17 cellular contexts compared by ENCODE assay signal in the genomic region with DNA sequence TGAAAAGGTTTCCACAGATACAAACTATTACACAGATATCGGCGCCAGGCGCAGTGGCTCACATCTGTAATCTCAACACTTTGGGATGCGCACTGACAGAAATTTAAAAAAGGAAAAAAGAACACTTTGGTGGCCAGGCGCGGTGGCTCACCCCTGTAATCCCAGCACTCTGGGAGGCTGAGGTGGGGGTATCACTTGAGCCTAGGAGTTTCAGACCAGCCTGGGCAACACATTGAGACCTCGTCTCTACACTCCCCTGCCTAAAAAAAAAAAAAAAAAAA. TPM values are rescaled to one million over a fixed set of nuclear protein-coding genes. Genes with fewer than 3 reads are reported as not detected.
DNase-seq lines count a peak whose midpoint lies in the region; ATAC-seq, FAIRE-seq and TF ChIP-seq lines count a peak whose summit lies in the region.
"Had no signal": no experiment of that assay in that cellular context is flagged by ENCODE, and none has a peak within 500 bp of the region (broad histone marks: within the 10 kb centered on the region; RNA-seq: fewer than 3 reads in every experiment).

No MANE protein-coding gene starts in this region.

- in situ Hi-C loops in K562 (cut with MboI): no loop called here

- H2BK5ac ChIP-seq in H9 (ENCODE audit: insufficient read length, low read length): no peak overlapping the region

- no peak for TF ChIP-seq POLR2A in K562 (conservative IDR thresholded peaks at IDR 0.05)

- H3K79me1 ChIP-seq in H9 (ENCODE audit: insufficient read depth, low read depth, low read length, poor library complexity, severe bottlenecking): no peaks in the 10 kb centered on the region

- H3K18ac ChIP-seq in H9 (ENCODE audit: insufficient read length, low read depth, low read length): no peak overlapping the region

- POLR2A ChIA-PET in K562 (lab: Yijun Ruan, JAX): interaction anchor here (0.6 to 1.1 kb wide), 2 partner anchors 17 to 40 kb away, joined by 3 read pairs; no protein-coding TSS in a partner anchor

- H3K4me3 ChIP-seq in left ventricle myocardium inferior (no peak overlapping the region), K562 (no peak overlapping the region)
- H3K4me3 ChIP-seq: HAP-1 had no signal

- no peaks in the 10 kb centered on the region for H3K23me2 ChIP-seq in H9 (ENCODE audit: insufficient read length, low read depth, low read length, poor library complexity, severe bottlenecking)

- H3K9me3 ChIP-seq in left ventricle myocardium inferior (replicated peaks) (no peaks in the 10 kb centered on the region), K562 (replicated peaks; ENCODE audit: control insufficient read depth, insufficient read depth, low read depth, low read length) (no peaks in the 10 kb centered on the region), H9 (ENCODE audit: control insufficient read depth, low read depth, low read length) (no peaks in the 10 kb centered on the region)
- H3K9me3 ChIP-seq: BE2C, HAP-1 had no signal

- H2BK12ac ChIP-seq in H9 (ENCODE audit: insufficient read length, low read depth, low read length): no peak overlapping the region

- TF ChIP-seq RAD21 in K562 (CRISPR knock-in tag; conservative IDR thresholded peaks at IDR 0.05 in 1 of 2, IDR thresholded peaks at IDR 0.05 in 1 of 2): no peak

- no peak for TF ChIP-seq EP300 in K562 (IDR thresholded peaks at IDR 0.05; ENCODE audit: low read length)

- DNase-seq in left ventricle myocardium inferior: no peak
- no peak for DNase-seq in cardiac septum (ENCODE audit: low spot score)
- no peak for DNase-seq in K562 (ENCODE audit: extremely low read depth in 1 of 4, low spot score in 3 of 4)
- no peak for DNase-seq in naive B cell
- DNase-seq in H9: no peak
- no peak for DNase-seq in NCI-H2171 treated with DMSO at 0.1 percent for 48 hours (lab: John Stamatoyannopoulos, UW)
- no peak for DNase-seq in OCI-M1 (lab: John Stamatoyannopoulos, UW)
- DNase-seq: BE2C; CD4-positive, alpha-beta memory T cell; DMS153; GF-D8; NCI-H1105 treated with DMSO at 0.1 percent for 48 hours; NCI-H187; NCI-H345; RPMI8226; SHP77 treated with DMSO at 0.1 percent for 48 hours had no signal

- peak overlapping the region; percentile 42 for H3K27ac ChIP-seq in left ventricle myocardium inferior (replicated peaks)
- peak overlapping the region; percentile 27; the same call in 1 of the 3 replicates for H3K27ac ChIP-seq in K562 (ENCODE audit: extremely low read depth, low read depth, low read length)
- no peak overlapping the region for H3K27ac ChIP-seq in H9 (ENCODE audit: insufficient read length, low read depth, low read length)

- peaks cover 61% of the 10 kb centered on the region for H3K4me1 ChIP-seq in left ventricle myocardium inferior
- peaks cover 2 to 15% of the 10 kb centered on the region in 2 experiments; a peak in 4 of 5 replicates for H3K4me1 ChIP-seq in K562 (replicated peaks in 1 of 2; ENCODE audit: control insufficient read depth in 2 of 2, insufficient read depth in 2 of 2, low read length in 2 of 2)
- H3K4me1 ChIP-seq in H9 (ENCODE audit: insufficient read depth, low read length): no peaks in the 10 kb centered on the region

- no peak overlapping the region for H2AK5ac ChIP-seq in H9 (ENCODE audit: insufficient read length, low read length)

- peaks cover 91% of the 10 kb centered on the region for H3K79me2 ChIP-seq in K562 (ENCODE audit: control insufficient read depth, insufficient read depth, low read length)
- H3K79me2 ChIP-seq in H9 (ENCODE audit: insufficient read depth, low read length): peaks cover 1% of the 10 kb centered on the region; the same call in 1 of the 2 replicates

- WGBS in K562 (ENCODE audit: insufficient coverage, low coverage, missing lambda C conversion rate): 42% methylated on average over 7 of the region's 7 CpGs
- no CpG with 5 or more reads among the region's 7 CpGs for WGBS in H9 (ENCODE audit: extremely low coverage, insufficient read length, low lambda C conversion rate)

- H3K27me3 Mint-ChIP-seq in naive B cell (no peaks in the 10 kb centered on the region), H9 (ENCODE audit: low read depth) (no peaks in the 10 kb centered on the region)
- H3K27me3 Mint-ChIP-seq: CD4-positive, alpha-beta memory T cell had no signal

- H2BK20ac ChIP-seq in H9 (ENCODE audit: low read depth, low read length, poor library complexity, severe bottlenecking): no peak overlapping the region

- intact Hi-C loops in left ventricle myocardium inferior (cut with micrococcal nuclease) (no loop called here), cardiac septum (cut with DNase I) (no loop called here), K562 (cut with micrococcal nuclease) (no loop called here)

- no peak overlapping the region for H3T11ph ChIP-seq in H9 (ENCODE audit: low read length)

- H4K5ac ChIP-seq in H9 (ENCODE audit: insufficient read length, low read depth, low read length): no peak overlapping the region

- H2BK15ac ChIP-seq in H9 (ENCODE audit: low read depth, low read length): no peak overlapping the region

- H3K56ac ChIP-seq in H9 (ENCODE audit: insufficient read length, low read depth, low read length): no peak overlapping the region

- H3K36me3 ChIP-seq in left ventricle myocardium inferior (no peaks in the 10 kb centered on the region), K562 (ENCODE audit: control insufficient read depth, insufficient read depth, low read length) (peaks cover 9% of the 10 kb centered on the region; the same call in 2 of the 3 replicates)
- H3K36me3 ChIP-seq: BE2C, HAP-1 had no signal

- no peaks in the 10 kb centered on the region for H3K9me1 ChIP-seq in K562 (ENCODE audit: control insufficient read depth, insufficient read depth, low read length)

- FAIRE-seq in K562 (lab: Jason Lieb, UNC): no peak

- H4K20me1 ChIP-seq in K562 (replicated peaks; ENCODE audit: control insufficient read depth, insufficient read depth, low read length) (peaks cover 5% of the 10 kb centered on the region; the same call in 1 of the 2 replicates), H9 (ENCODE audit: control insufficient read depth, insufficient read depth, insufficient read length) (no peaks in the 10 kb centered on the region)

- H3K9ac ChIP-seq in K562 (ENCODE audit: insufficient read depth in 1 of 2, low read depth in 2 of 2, low read length in 2 of 2) (no peak overlapping the region; a peak in 1 of 4 replicates), H9 (ENCODE audit: extremely low read depth, insufficient read length, low read length) (no peak overlapping the region)

- H2AFZ ChIP-seq in K562 (ENCODE audit: low read depth, low read length): no peak overlapping the region
- H2AFZ ChIP-seq in H9 (ENCODE audit: low read length): no peak overlapping the region

- no peaks in the 10 kb centered on the region for H3K27me3 ChIP-seq in left ventricle myocardium inferior (ENCODE audit: low read depth)
- H3K27me3 ChIP-seq in K562 (ENCODE audit: control insufficient read depth in 2 of 2, insufficient read depth in 2 of 2, low read length in 2 of 2): no peaks in the 10 kb centered on the region
- H3K27me3 ChIP-seq in H9 (ENCODE audit: insufficient read depth, low read length): no peaks in the 10 kb centered on the region
- H3K27me3 ChIP-seq: BE2C had no signal

- peak; percentile 18 for ATAC-seq in K562
- ATAC-seq in naive B cell (ENCODE audit: low read depth in 2 of 2): no peak

- H3K4ac ChIP-seq in H9 (ENCODE audit: low read depth, low read length): no peak overlapping the region

- H4K91ac ChIP-seq in H9 (ENCODE audit: insufficient read length, low read depth, low read length): no peak overlapping the region

- no peak overlapping the region for H3K14ac ChIP-seq in H9 (ENCODE audit: insufficient read depth, low read length)

- no peak overlapping the region for H4K8ac ChIP-seq in H9 (replicated peaks; ENCODE audit: insufficient read length, low read depth, low read length)

- no peak overlapping the region for H3K4me2 ChIP-seq in K562 (ENCODE audit: insufficient read depth, low read length)
- no peak overlapping the region for H3K4me2 ChIP-seq in H9 (ENCODE audit: insufficient read depth, insufficient read length, low read length)

- H3K36me3 Mint-ChIP-seq in naive B cell (no peaks in the 10 kb centered on the region), H9 (ENCODE audit: insufficient read depth in 1 of 3, low read depth in 3 of 3) (peaks cover 0 to 2% (median 0%) of the 10 kb centered on the region in 3 experiments; a peak in 2 of 7 replicates)
- H3K36me3 Mint-ChIP-seq: CD4-positive, alpha-beta memory T cell had no signal

- no peaks in the 10 kb centered on the region for H3K9me3 Mint-ChIP-seq in naive B cell
- H3K9me3 Mint-ChIP-seq in H9: no peaks in the 10 kb centered on the region
- H3K9me3 Mint-ChIP-seq: CD4-positive, alpha-beta memory T cell had no signal

- H3K23ac ChIP-seq in H9 (ENCODE audit: insufficient read length, low read depth, low read length): no peak overlapping the region

- TF ChIP-seq CTCF in left ventricle myocardium inferior (IDR thresholded peaks at IDR 0.05; ENCODE audit: borderline replicate concordance) (no peak), K562 (IDR thresholded peaks at IDR 0.05 in 2 of 3, conservative IDR thresholded peaks at IDR 0.05 in 1 of 3; ENCODE audit: insufficient read depth in 2 of 3, low read depth in 1 of 3, low read length in 3 of 3) (no peak), H9 (conservative IDR thresholded peaks at IDR 0.05) (no peak)

- CTCF ChIA-PET in K562 (lab: Yijun Ruan, JAX; ENCODE audit: low intra/inter-chr PET ratio): no interaction called here

- H3K4me3 Mint-ChIP-seq in naive B cell: peak overlapping the region in 1 of 8 donors; percentile 69
- no peak overlapping the region for H3K4me3 Mint-ChIP-seq in H9
- H3K4me3 Mint-ChIP-seq: CD4-positive, alpha-beta memory T cell had no signal

- no TSS peak for BruUV-seq in K562 (replicated peaks; lab: Mats Ljungman, UMichigan)

- H3K4me1 Mint-ChIP-seq in naive B cell: peaks cover 27 to 64% (median 57%) of the 10 kb centered on the region in 3 donors
- peaks cover 0 to 2% of the 10 kb centered on the region in 2 experiments; a peak in 1 of 4 replicates for H3K4me1 Mint-ChIP-seq in H9

- no peak overlapping the region for H2BK120ac ChIP-seq in H9 (ENCODE audit: low read depth, low read length, poor library complexity, severe bottlenecking)

- H3K27ac Mint-ChIP-seq in naive B cell: peak overlapping the region in 5 of 6 donors; percentile 2 to 70 (median 28)
- peak overlapping the region in 1 of 3 experiments; percentile 46; a peak in 1 of 7 replicates for H3K27ac Mint-ChIP-seq in H9
- H3K27ac Mint-ChIP-seq: CD4-positive, alpha-beta memory T cell had no signal

RNA-seq across cellular contexts. Expression of a gene that starts 41.6 kb away (rescaled TPM):
- total RNA-seq in left ventricle myocardium inferior: 50.1 TPM
- total RNA-seq in cardiac septum: 38.2 TPM
- total RNA-seq in K562 (2011; cell fraction: chromatin; rRNA removed; ENCODE audit: low replicate concordance): 19.3 and 42.2 TPM in 2 replicates
- 17.3 and 21.3 TPM in 2 replicates for total RNA-seq in K562 (2011; cell fraction: nucleolus; rRNA removed)
- total RNA-seq in K562 (2011; cell fraction: nucleoplasm; rRNA removed): 38.4 and 67.7 TPM in 2 replicates
- 47.3 and 51.0 TPM in 2 replicates for total RNA-seq in K562 (2014; rRNA removed)
- total RNA-seq in K562 (2014; rRNA removed; fragmentation: Illumina TruSeq; extraction: Trizol): 61.8 and 70.8 TPM in 2 replicates
- total RNA-seq in K562 (2015; rRNA removed; fragmentation: Illumina TruSeq; extraction: Trizol): 57.2 and 59.8 TPM in 2 replicates
- 49.8 and 56.4 TPM in 2 replicates for total RNA-seq in K562 (2021)
- polyA plus RNA-seq in K562 (2011; rRNA removed): 68.5 and 81.2 TPM in 2 replicates
- polyA plus RNA-seq in K562 (2011; cell fraction: cytosol; rRNA removed): 29.2 and 49.7 TPM in 2 replicates
- 20.7 and 29.1 TPM in 2 replicates for polyA plus RNA-seq in K562 (2011; cell fraction: nucleus; rRNA removed)
- polyA plus RNA-seq in K562 (2012): 15.2 and 19.2 TPM in 2 replicates
- polyA plus RNA-seq in K562 (2014; fragmentation: Illumina TruSeq; extraction: Trizol): 54.8 and 56.0 TPM in 2 replicates
- polyA plus RNA-seq in K562 (2014; fragmentation: Nextera tagmentation; extraction: Ambion mirVana): 10 to 100 TPM in 1 of 2 experiments, 1 to 10 TPM in 1; 5.4 to 57.7 TPM
- polyA plus RNA-seq in K562 (2014; rRNA removed): 54.4 and 56.8 TPM in 2 replicates
- 105 and 133 TPM in 2 replicates for polyA minus RNA-seq in K562 (2011; rRNA and poly(A)+ RNA removed)
- polyA minus RNA-seq in K562 (2011; cell fraction: cytosol; rRNA and poly(A)+ RNA removed): 46.1 and 59.9 TPM in 2 replicates
- 9.4 and 18.1 TPM in 2 replicates for polyA minus RNA-seq in K562 (2011; cell fraction: nucleus; rRNA and poly(A)+ RNA removed)
- 10 to 100 TPM; 12.6 to 15.5 (median 14.0) TPM for polyA plus RNA-seq in naive B cell (ENCODE audit: low read depth in 6 of 6)
- 22.7 and 23.6 TPM in 2 replicates for total RNA-seq in H9 (2021)
